ENCODE assay signal across 7 cellular contexts in genomic region chr5:92994392-92994791, GRCh38.
"Had no signal": no experiment of that assay in that cellular context is flagged by ENCODE, and none has a peak within 500 bp of the region (broad histone marks: within the 10 kb centered on the region; RNA-seq: fewer than 3 reads in every experiment).

No MANE protein-coding gene starts in this region.

- DNase-seq: H9, HCEC 1CT, IMR-90, KG1 had no signal

- H3K4me3 ChIP-seq: GM23338, K562 had no signal

- ATAC-seq: GM23338, K562 had no signal

- H2AFZ ChIP-seq: GM23338 had no signal

- H3K4me2 ChIP-seq: GM23338 had no signal

- H3K27ac Mint-ChIP-seq: GM23338, H9 had no signal

- H3K27ac ChIP-seq: HL-60 had no signal

- H3K4me1 Mint-ChIP-seq: GM23338, H9 had no signal

- H3K4me3 Mint-ChIP-seq: GM23338, H9 had no signal
